In genomic region chr16:88301886-88302285, GRCh38 we compare ENCODE assay signal across 19 cellular contexts.
DNase-seq lines count a peak whose midpoint lies in the region; ATAC-seq and TF ChIP-seq lines count a peak whose summit lies in the region.
"Had no signal": no experiment of that assay in that cellular context is flagged by ENCODE, and none has a peak within 500 bp of the region (broad histone marks: within the 10 kb centered on the region; RNA-seq: fewer than 3 reads in every experiment).

No MANE protein-coding gene starts in this region.

- no peaks in the 10 kb centered on the region for H3K79me1 ChIP-seq in neuronal stem cell (ENCODE audit: low read depth, low read length)

- H3K9me3 Mint-ChIP-seq in glutamatergic neuron (ENCODE audit: unreplicated experiment), result peaks cover 16% of the 10 kb centered on the region

- H3K23ac ChIP-seq in neuronal stem cell (ENCODE audit: low read depth, low read length, poor library complexity), result no peak overlapping the region

- TF ChIP-seq CTCF in heart right ventricle (IDR thresholded peaks at IDR 0.05), result no peak
- TF ChIP-seq CTCF in glutamatergic neuron (IDR thresholded peaks at IDR 0.05; ENCODE audit: partially characterized antibody, unreplicated experiment), result no peak

- DNase-seq in left ventricle myocardium superior, result peak; percentile 5
- DNase-seq in heart right ventricle, result no peak
- no peak for DNase-seq in glutamatergic neuron
- DNase-seq in neuronal stem cell (ENCODE audit: low spot score), result no peak
- DNase-seq in aorta, result peak; percentile 40 to 53
- DNase-seq in activated effector memory CD4-positive, alpha-beta T cell treated with Interleukin-2 at 50 U/mL for 16 hours, result no peak
- DNase-seq: 8988T; CD4-positive, alpha-beta memory T cell; DMS79; KBM-7; NCI-H1436; NCI-H2029; NCI-H2171; NCI-H446 treated with DMSO at 0.1 percent for 48 hours; NCI-H748 treated with DMSO at 0.1 percent for 48 hours; PC-9 had no signal

- no peak overlapping the region for H2BK12ac ChIP-seq in neuronal stem cell (ENCODE audit: low read length)

- no peaks in the 10 kb centered on the region for H3K36me3 ChIP-seq in heart right ventricle
- no peaks in the 10 kb centered on the region for H3K36me3 ChIP-seq in neuronal stem cell (replicated peaks in 1 of 2; ENCODE audit: control insufficient read depth in 2 of 2, insufficient read depth in 2 of 2, low read length in 2 of 2)
- H3K36me3 ChIP-seq in aorta (ENCODE audit: control insufficient read depth in 1 of 2, insufficient read depth in 2 of 2, low read length in 1 of 2), result no peaks in the 10 kb centered on the region
- H3K36me3 ChIP-seq: HAP-1 had no signal

- WGBS in heart right ventricle, 2 donors, result 76 to 79% methylated on average over 12 of the region's 12 CpGs
- no CpG with 5 or more reads among the region's 12 CpGs for WGBS in neuronal stem cell (ENCODE audit: extremely low coverage in 2 of 2, insufficient read length in 2 of 2, insufficient replicate concordance in 1 of 2), 2 donors
- WGBS in aorta, 2 donors, result 83 to 88% methylated on average over 12 of the region's 12 CpGs

- H3K27me3 Mint-ChIP-seq in glutamatergic neuron (ENCODE audit: unreplicated experiment), result peaks cover 14% of the 10 kb centered on the region

- H4K8ac ChIP-seq in neuronal stem cell (ENCODE audit: low read depth, low read length), result no peak overlapping the region

- H3K27ac Mint-ChIP-seq in glutamatergic neuron (ENCODE audit: unreplicated experiment), result peak overlapping the region; percentile 81
- H3K27ac Mint-ChIP-seq: CD4-positive, alpha-beta memory T cell had no signal

- H2BK5ac ChIP-seq in neuronal stem cell (ENCODE audit: low read length), result no peak overlapping the region

- H3K4me2 ChIP-seq in neuronal stem cell (ENCODE audit: insufficient read depth, low read length, poor library complexity, severe bottlenecking), result no peak overlapping the region
- H3K4me2 ChIP-seq: PC-9 had no signal

- H2BK15ac ChIP-seq in neuronal stem cell (ENCODE audit: low read length), result no peak overlapping the region

- H3K4me1 ChIP-seq in heart right ventricle, result peaks cover 0 to 33% (median 9%) of the 10 kb centered on the region in 9 donors
- H3K4me1 ChIP-seq in neuronal stem cell (ENCODE audit: control insufficient read depth in 2 of 2, insufficient read depth in 1 of 2, low read depth in 1 of 2, low read length in 2 of 2), result peaks cover 1 to 22% of the 10 kb centered on the region in 2 donors
- no peaks in the 10 kb centered on the region for H3K4me1 ChIP-seq in aorta (ENCODE audit: control insufficient read depth in 1 of 2, insufficient read depth in 2 of 2, low read length in 2 of 2)
- H3K4me1 ChIP-seq: HAP-1 had no signal

- peak overlapping the region; percentile 73 for H2AK5ac ChIP-seq in neuronal stem cell (ENCODE audit: low read depth, low read length)

- peaks cover 12% of the 10 kb centered on the region for H3K4me1 Mint-ChIP-seq in glutamatergic neuron (ENCODE audit: low read depth, unreplicated experiment)

- H3K4me3 ChIP-seq in heart right ventricle (no peak overlapping the region), neuronal stem cell (ENCODE audit: low read length in 2 of 2) (no peak overlapping the region), aorta (ENCODE audit: low read length in 2 of 2) (no peak overlapping the region)
- H3K4me3 ChIP-seq: HAP-1, PC-9 had no signal

- no peak overlapping the region for H3K4me3 Mint-ChIP-seq in glutamatergic neuron (ENCODE audit: unreplicated experiment)
- H3K4me3 Mint-ChIP-seq: CD4-positive, alpha-beta memory T cell had no signal

- H3K27me3 ChIP-seq in heart right ventricle (peaks cover 0 to 19% (median 11%) of the 10 kb centered on the region in 7 donors), neuronal stem cell (ENCODE audit: control insufficient read depth in 3 of 3, insufficient read depth in 3 of 3, low read depth in 1 of 3, low read length in 3 of 3) (peaks cover 0 to 10% (median 2%) of the 10 kb centered on the region in 3 experiments), aorta (ENCODE audit: control insufficient read depth in 1 of 2, insufficient read depth in 2 of 2, low read length in 1 of 2) (no peaks in the 10 kb centered on the region)

- H3K9me3 ChIP-seq in heart right ventricle (peaks cover 0 to 14% (median 0%) of the 10 kb centered on the region in 11 donors), neuronal stem cell (replicated peaks in 1 of 2; ENCODE audit: control insufficient read depth in 2 of 2, insufficient read depth in 1 of 2, low read depth in 1 of 2, low read length in 2 of 2) (peaks cover 5 to 12% of the 10 kb centered on the region in 2 donors), aorta (ENCODE audit: control insufficient read depth, low read length) (no peaks in the 10 kb centered on the region)
- H3K9me3 ChIP-seq: HAP-1 had no signal

- ATAC-seq in left ventricle myocardium superior, result no peak
- ATAC-seq in heart right ventricle, result no peak
- ATAC-seq in aorta (ENCODE audit: low FRiP score), result no peak
- no peak for ATAC-seq in GM21717 (IDR thresholded peaks at IDR 0.05; ENCODE audit: unreplicated experiment)
- ATAC-seq in HG02759 (IDR thresholded peaks at IDR 0.05; ENCODE audit: unreplicated experiment), result no peak

- H2BK120ac ChIP-seq in neuronal stem cell (ENCODE audit: low read depth, low read length), result no peak overlapping the region

- no peak overlapping the region for H2AFZ ChIP-seq in neuronal stem cell (ENCODE audit: low read length)
- H2AFZ ChIP-seq: PC-9 had no signal

- H3K14ac ChIP-seq in neuronal stem cell (ENCODE audit: low read length), result no peak overlapping the region

- no peak overlapping the region for H3K4ac ChIP-seq in neuronal stem cell (ENCODE audit: low read length)

- peaks cover 4% of the 10 kb centered on the region for H3K36me3 Mint-ChIP-seq in glutamatergic neuron (ENCODE audit: unreplicated experiment)
- H3K36me3 Mint-ChIP-seq: CD4-positive, alpha-beta memory T cell had no signal

- H3K18ac ChIP-seq in neuronal stem cell (ENCODE audit: low read length), result peak overlapping the region; percentile 71

- H4K91ac ChIP-seq in neuronal stem cell (ENCODE audit: low read depth, low read length, poor library complexity), result no peak overlapping the region

- intact Hi-C loops in left ventricle myocardium superior (cut with micrococcal nuclease), result no loop called here
- intact Hi-C loops in heart right ventricle (cut with DNase I), result no loop called here
- intact Hi-C loops in aorta (cut with DNase I), result no loop called here

- no peak overlapping the region for H3K9ac ChIP-seq in neuronal stem cell (ENCODE audit: low read depth, low read length, poor library complexity)

- H3K27ac ChIP-seq in heart right ventricle (no peak overlapping the region), neuronal stem cell (replicated peaks; ENCODE audit: low read length) (no peak overlapping the region), aorta (ENCODE audit: low read depth in 1 of 2, low read length in 2 of 2) (no peak overlapping the region)
- H3K27ac ChIP-seq: PC-9 had no signal

Comparison
In these comparisons a context has a peak if more than half of its experiments do, and no peak if none do; other contexts are left out.
1. DNase-seq: peak in left ventricle myocardium superior (single experiment) and aorta (2 of 2); none in heart right ventricle (0 of 2), glutamatergic neuron (single experiment), neuronal stem cell (single experiment) and activated effector memory CD4-positive, alpha-beta T cell treated with Interleukin-2 at 50 U/mL for 16 hours (single experiment).